Comparison of ENCODE assay signal across 8 cellular contexts in genomic region chrX:40096395-40097091, GRCh38. TPM values are rescaled to one million over a fixed set of nuclear protein-coding genes. Genes with fewer than 3 reads are reported as not detected.
DNase-seq lines count a peak whose midpoint lies in the region; ATAC-seq and TF ChIP-seq lines count a peak whose summit lies in the region.

No MANE protein-coding gene starts in this region.

- TF ChIP-seq POLR2A in esophagus muscularis mucosa (IDR thresholded peaks at IDR 0.05; ENCODE audit: low read depth) = no peak
- TF ChIP-seq POLR2A in vagina (IDR thresholded peaks at IDR 0.05) = no peak

- peaks cover 61% of the 10 kb centered on the region for H3K27me3 Mint-ChIP-seq in activated T-cell treated with anti-CD3 and anti-CD28 coated beads, Interleukin-2, amount 50 U/mL, for 24 hours
- H3K27me3 Mint-ChIP-seq in nephron progenitor cell (ENCODE audit: low read depth, poor library complexity) = peaks cover 28% of the 10 kb centered on the region

- TF ChIP-seq EP300 in esophagus muscularis mucosa (IDR thresholded peaks at IDR 0.05) = no peak

- peak overlapping the region; percentile 72 to 86 (median 76) for H3K4me3 ChIP-seq in esophagus muscularis mucosa
- H3K4me3 ChIP-seq in vagina = peak overlapping the region; percentile 61 to 65

- H3K4me1 Mint-ChIP-seq in activated T-cell treated with anti-CD3 and anti-CD28 coated beads, Interleukin-2, amount 50 U/mL, for 24 hours (ENCODE audit: low read depth) = peaks cover 48% of the 10 kb centered on the region
- H3K4me1 Mint-ChIP-seq in nephron progenitor cell = peaks cover 51% of the 10 kb centered on the region

- H3K36me3 Mint-ChIP-seq in activated T-cell treated with anti-CD3 and anti-CD28 coated beads, Interleukin-2, amount 50 U/mL, for 24 hours (ENCODE audit: low read depth) = peaks cover 13% of the 10 kb centered on the region
- H3K36me3 Mint-ChIP-seq in nephron progenitor cell (ENCODE audit: low read depth) = no peaks in the 10 kb centered on the region

- H3K27me3 ChIP-seq in esophagus muscularis mucosa (peaks cover 0 to 31% (median 0%) of the 10 kb centered on the region in 4 donors), vagina (peaks cover 10% of the 10 kb centered on the region)

- peak overlapping the region; percentile 86 for H3K27ac Mint-ChIP-seq in activated T-cell treated with anti-CD3 and anti-CD28 coated beads, Interleukin-2, amount 50 U/mL, for 24 hours
- H3K27ac Mint-ChIP-seq in nephron progenitor cell = no peak overlapping the region

- no peak for TF ChIP-seq CTCF in esophagus muscularis mucosa (IDR thresholded peaks at IDR 0.05)
- no peak for TF ChIP-seq CTCF in nephron progenitor cell (IDR thresholded peaks at IDR 0.05)
- no peak for TF ChIP-seq CTCF in vagina (IDR thresholded peaks at IDR 0.05)

- intact Hi-C loops in esophagus muscularis mucosa (cut with DNase I) (loop anchor here (5.0 to 10.0 kb wide), 2 partner anchors 339 to 362 kb away; no protein-coding TSS in a partner anchor), vagina (cut with DNase I) (loop anchor here (5.0 kb wide), 3 partner anchors 61 to 369 kb away; no protein-coding TSS in a partner anchor)

- peaks cover 4 to 96% (median 45%) of the 10 kb centered on the region in 4 donors for H3K4me1 ChIP-seq in esophagus muscularis mucosa
- peaks cover 23% of the 10 kb centered on the region for H3K4me1 ChIP-seq in vagina

- H3K36me3 ChIP-seq in esophagus muscularis mucosa = no peaks in the 10 kb centered on the region
- H3K36me3 ChIP-seq in vagina = no peaks in the 10 kb centered on the region

- H3K27ac ChIP-seq in esophagus muscularis mucosa (replicated peaks in 1 of 4) (peak overlapping the region; percentile 87 to 93 (median 92)), vagina (peak overlapping the region; percentile 79)

- DNase-seq in D341Med (ENCODE audit: low spot score) (peak; percentile 48), NAMALWA (ENCODE audit: low spot score) (peak; percentile 47), esophagus muscularis mucosa (ENCODE audit: extremely low spot score) (no peak), nephron progenitor cell (peak; percentile 58), vagina (ENCODE audit: extremely low spot score in 2 of 2) (no peak), NCI-H2081 treated with DMSO at 0.1 percent for 48 hours (lab: John Stamatoyannopoulos, UW) (no peak)
- DNase-seq in activated T-cell treated with anti-CD3 and anti-CD28 coated beads, Interleukin-2, amount 50 U/mL, for 24 hours = peak; percentile 78

- no peaks in the 10 kb centered on the region for H3K9me3 Mint-ChIP-seq in activated T-cell treated with anti-CD3 and anti-CD28 coated beads, Interleukin-2, amount 50 U/mL, for 24 hours
- H3K9me3 Mint-ChIP-seq in nephron progenitor cell = peaks cover 16% of the 10 kb centered on the region

- H3K4me3 Mint-ChIP-seq in activated T-cell treated with anti-CD3 and anti-CD28 coated beads, Interleukin-2, amount 50 U/mL, for 24 hours = peak overlapping the region; percentile 85
- peak overlapping the region; percentile 83 for H3K4me3 Mint-ChIP-seq in nephron progenitor cell

- H3K9me3 ChIP-seq in esophagus muscularis mucosa (no peaks in the 10 kb centered on the region), vagina (no peaks in the 10 kb centered on the region)

- no peak for ATAC-seq in HG03469 (IDR thresholded peaks at IDR 0.05; ENCODE audit: unreplicated experiment)

- WGBS in esophagus muscularis mucosa = 1% methylated on average over 30 of the region's 66 CpGs

RNA-seq across cellular contexts. Expression of gene BCOR, which starts 1.2 kb away (rescaled TPM):
- total RNA-seq in esophagus muscularis mucosa (10 to 100 TPM; 19.9 to 32.5 (median 26.0) TPM), vagina (19.9 TPM)

Comparison
In these comparisons a context has a peak if more than half of its experiments do, and no peak if none do; other contexts are left out.
1. DNase-seq: peak in D341Med (single experiment), NAMALWA (single experiment), activated T-cell treated with anti-CD3 and anti-CD28 coated beads, Interleukin-2, amount 50 U/mL, for 24 hours (single experiment) and nephron progenitor cell (single experiment); none in esophagus muscularis mucosa (single experiment), vagina (0 of 2) and NCI-H2081 treated with DMSO at 0.1 percent for 48 hours (single experiment).